ENCODE assay signal across 33 cellular contexts in the genomic region with DNA sequence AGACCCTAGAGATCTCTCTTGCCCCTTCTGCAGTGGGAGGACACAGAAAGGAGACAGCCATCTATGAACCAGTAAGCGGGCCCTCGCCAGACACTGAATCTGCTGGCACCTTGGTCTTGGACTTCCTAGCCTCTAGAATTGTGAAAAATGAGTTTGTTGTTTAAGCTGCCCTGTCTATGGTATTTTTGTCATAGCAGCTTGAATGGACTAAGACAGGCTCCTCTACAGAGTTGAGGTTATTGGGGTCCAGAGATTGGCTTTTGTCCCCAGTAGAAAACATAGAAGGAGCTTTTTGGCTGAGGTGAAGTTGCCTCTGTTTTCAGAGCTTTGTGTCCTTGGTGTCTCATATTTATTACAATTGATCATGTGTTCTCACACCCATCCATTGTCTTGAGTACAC.
"Had no signal": no experiment of that assay in that cellular context is flagged by ENCODE, and none has a peak within 500 bp of the region (broad histone marks: within the 10 kb centered on the region; RNA-seq: fewer than 3 reads in every experiment).

No MANE protein-coding gene starts in this region.

- H3K36me3 ChIP-seq: ascending aorta, breast epithelium, Peyer's patch, WERI-Rb-1 had no signal

- H3K4me3 Mint-ChIP-seq: activated naive CD4-positive, alpha-beta T cell treated with anti-CD3 and anti-CD28 coated beads, Interleukin-2, amount 10 ng/mL, durations not matched to agents 7 days and 5 days; activated naive CD8-positive, alpha-beta T cell treated with anti-CD3 and anti-CD28 coated beads, Interleukin-2, amount 10 ng/mL, durations not matched to agents 7 days and 5 days; T-cell had no signal

- H3K27ac Mint-ChIP-seq: activated naive CD4-positive, alpha-beta T cell treated with anti-CD3 and anti-CD28 coated beads, Interleukin-2, amount 10 ng/mL, durations not matched to agents 7 days and 5 days; activated naive CD8-positive, alpha-beta T cell treated with anti-CD3 and anti-CD28 coated beads, Interleukin-2, amount 10 ng/mL, durations not matched to agents 7 days and 5 days had no signal

- H3K27ac ChIP-seq: ascending aorta, breast epithelium, Peyer's patch, WERI-Rb-1 had no signal

- H3K27me3 Mint-ChIP-seq: activated naive CD4-positive, alpha-beta T cell treated with anti-CD3 and anti-CD28 coated beads, Interleukin-2, amount 10 ng/mL, durations not matched to agents 7 days and 5 days; activated naive CD8-positive, alpha-beta T cell treated with anti-CD3 and anti-CD28 coated beads, Interleukin-2, amount 10 ng/mL, durations not matched to agents 7 days and 5 days; T-cell had no signal

- H3K27me3 ChIP-seq: ascending aorta, breast epithelium, Peyer's patch had no signal

- H3K4me3 ChIP-seq: ascending aorta, breast epithelium, Peyer's patch had no signal

- H3K9me3 ChIP-seq: ascending aorta, breast epithelium, Peyer's patch had no signal

- ATAC-seq: PC-3, SK-N-SH treated with all-trans-retinoic acid at 6 μM for 48 hours, T-cell had no signal

- DNase-seq: activated CD4-positive, alpha-beta T cell treated with anti-CD3 and anti-CD28 coated beads for 1 hour; activated CD4-positive, alpha-beta T cell treated with anti-CD3 and anti-CD28 coated beads for 48 hours; activated CD4-positive, CD25-positive, alpha-beta regulatory T cell; activated CD8-positive, alpha-beta memory T cell treated with anti-CD3 and anti-CD28 coated beads, Interleukin-2, amount 50 U/mL, for 48 hours; activated effector memory CD4-positive, alpha-beta T cell treated with Interleukin-2 at 50 U/mL for 16 hours; activated naive CD4-positive, alpha-beta T cell treated with anti-CD3 and anti-CD28 coated beads, Interleukin-2, amount 10 ng/mL, durations not matched to agents 7 days and 5 days; activated naive CD8-positive, alpha-beta T cell treated with anti-CD3 and anti-CD28 coated beads, Interleukin-2, amount 10 ng/mL, durations not matched to agents 7 days and 5 days; activated T-cell treated with anti-CD3 and anti-CD28 coated beads, Interleukin-2, amount 50 U/mL, for 48 hours; amygdala; KG1; MM.1S; MV-4-11; NCI-H1092; NCI-H1436 treated with DMSO at 0.1 percent for 48 hours; NCI-H1694 treated with DMSO at 0.1 percent for 48 hours; NCI-H2029; NCI-H2107; NCI-H2171; NCI-H510A; NCI-H526; NCI-H748 treated with DMSO at 0.1 percent for 48 hours; NK-92 treated with Interleukin-12 subunit alpha and Interleukin-12 subunit beta, amount 100 ng/mL, for 24 hours; PC-3; Peyer's patch; RPMI8226; SHP77 treated with DMSO at 0.1 percent for 48 hours; T-cell; T-helper 2 cell; T-helper 9 cell; WERI-Rb-1 had no signal

- H3K9me3 Mint-ChIP-seq: activated naive CD4-positive, alpha-beta T cell treated with anti-CD3 and anti-CD28 coated beads, Interleukin-2, amount 10 ng/mL, durations not matched to agents 7 days and 5 days; activated naive CD8-positive, alpha-beta T cell treated with anti-CD3 and anti-CD28 coated beads, Interleukin-2, amount 10 ng/mL, durations not matched to agents 7 days and 5 days; T-cell had no signal
